In the genomic region with DNA sequence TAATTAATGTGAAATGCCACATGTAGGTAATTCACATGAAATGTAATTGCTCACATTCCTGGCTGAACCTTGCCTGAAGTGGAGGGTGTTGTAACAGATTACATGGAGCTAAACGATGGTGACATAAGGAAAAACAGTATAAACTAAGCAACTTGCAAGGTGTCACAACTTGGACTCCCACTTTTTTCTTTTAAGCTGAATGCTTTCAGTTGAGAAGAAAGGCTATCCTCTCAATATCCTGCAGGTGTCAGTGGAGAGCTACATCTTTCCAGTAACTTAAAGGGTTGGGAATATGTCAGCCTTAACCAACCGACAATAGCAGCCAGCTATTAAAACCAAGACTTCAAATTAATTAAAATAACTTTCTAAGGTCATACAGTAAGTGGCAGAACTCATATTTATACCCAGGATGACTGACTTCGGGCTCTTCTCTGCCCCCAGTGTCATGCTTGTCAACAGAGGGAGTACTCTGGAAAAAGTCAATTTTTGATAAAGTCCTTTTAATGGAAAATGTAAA, we compare ENCODE assay signal across 8 cellular contexts. TPM values are rescaled to one million over a fixed set of nuclear protein-coding genes. Genes with fewer than 3 reads are reported as not detected.
DNase-seq lines count a peak whose midpoint lies in the region; ATAC-seq and TF ChIP-seq lines count a peak whose summit lies in the region.

No MANE protein-coding gene starts in this region.

- DNase-seq in EL (peak; percentile 73), NAMALWA (ENCODE audit: low spot score) (peak; percentile 84), SW 1271 (lab: John Stamatoyannopoulos, UW) (peak; percentile 3 to 59), fibroblast of gingiva (ENCODE audit: low read depth) (peak; percentile 72), natural killer cell (no peak)
- DNase-seq in effector CD4-positive, alpha-beta T cell = no peak

- peak; percentile 78 for TF ChIP-seq CTCF in natural killer cell (IDR thresholded peaks at IDR 0.05)

- peaks cover 8% of the 10 kb centered on the region for H3K36me3 Mint-ChIP-seq in natural killer cell

- H3K4me3 Mint-ChIP-seq in natural killer cell = no peak overlapping the region

- H3K4me1 Mint-ChIP-seq in natural killer cell = peaks cover 6 to 7% of the 10 kb centered on the region in 2 donors

- no peak overlapping the region for H3K27ac Mint-ChIP-seq in natural killer cell

- ATAC-seq in GM21526 (IDR thresholded peaks at IDR 0.05; ENCODE audit: low FRiP score, unreplicated experiment) = peak; percentile 44
- peak; percentile 64 to 93 (median 77) for ATAC-seq in natural killer cell
- ATAC-seq in HG02973 (IDR thresholded peaks at IDR 0.05; ENCODE audit: unreplicated experiment) = no peak

- intact Hi-C loops in natural killer cell (cut with micrococcal nuclease) = loop anchor here (1.0 kb wide), 2 partner anchors 463 to 554 kb away; no protein-coding TSS in a partner anchor

- H3K9me3 Mint-ChIP-seq in natural killer cell = no peaks in the 10 kb centered on the region

- no peaks in the 10 kb centered on the region for H3K27me3 Mint-ChIP-seq in natural killer cell (ENCODE audit: low read depth in 2 of 2)

RNA-seq across cellular contexts. Expression of a gene that starts 33.7 kb away (rescaled TPM):
- total RNA-seq in natural killer cell = 10 to 100 TPM; 17.7 to 21.3 (median 18.2) TPM

Comparison
In these comparisons a context has a peak if more than half of its experiments do, and no peak if none do; other contexts are left out.
1. DNase-seq: peak in EL (single experiment), NAMALWA (single experiment), SW 1271 (2 of 2) and fibroblast of gingiva (single experiment); none in natural killer cell (single experiment) and effector CD4-positive, alpha-beta T cell (single experiment).